Comparison of ENCODE assay signal across 7 cellular contexts in the genomic region with DNA sequence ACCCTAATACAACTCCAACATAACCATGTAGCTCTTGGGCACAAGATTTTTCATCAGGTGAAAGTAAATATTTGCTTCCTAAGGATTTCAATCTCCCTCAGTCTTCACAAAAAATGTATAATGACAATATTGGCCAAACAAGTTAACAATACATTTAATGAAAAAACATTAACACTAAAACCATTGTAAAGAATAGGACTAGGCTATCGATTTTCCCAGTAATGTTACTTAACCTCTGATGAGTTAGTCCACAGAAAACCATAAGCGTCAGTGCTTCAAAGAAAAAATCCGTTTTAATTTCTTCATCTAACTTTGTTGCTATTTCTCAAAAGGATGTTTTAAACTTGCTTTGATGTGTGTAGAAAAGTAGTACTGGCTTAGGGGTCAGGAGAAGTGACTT. TPM values are rescaled to one million over a fixed set of nuclear protein-coding genes. Genes with fewer than 3 reads are reported as not detected.
DNase-seq lines count a peak whose midpoint lies in the region; ATAC-seq lines count a peak whose summit lies in the region.

No MANE protein-coding gene starts in this region.

- H3K4me3 Mint-ChIP-seq in activated CD4-positive, alpha-beta memory T cell treated with anti-CD3 and anti-CD28 coated beads, Interleukin-2, amount 10 ng/mL, durations not matched to agents 7 days and 5 days = peak overlapping the region; percentile 97
- H3K4me3 Mint-ChIP-seq in stimulated activated effector memory CD8-positive, alpha-beta T cell treated with anti-CD3 and anti-CD28 coated beads, Interleukin-12 subunit alpha, Interleukin-12 subunit beta, amount 100 ng/mL, for 72 hours = peak overlapping the region; percentile 94

- H3K27ac Mint-ChIP-seq in activated CD4-positive, alpha-beta memory T cell treated with anti-CD3 and anti-CD28 coated beads, Interleukin-2, amount 10 ng/mL, durations not matched to agents 7 days and 5 days = peak overlapping the region; percentile 99
- peak overlapping the region; percentile 97 for H3K27ac Mint-ChIP-seq in stimulated activated effector memory CD8-positive, alpha-beta T cell treated with anti-CD3 and anti-CD28 coated beads, Interleukin-12 subunit alpha, Interleukin-12 subunit beta, amount 100 ng/mL, for 72 hours

- H3K4me3 ChIP-seq in HUES64 (ENCODE audit: low read length) (peak overlapping the region; percentile 73), iPS-20b (ENCODE audit: low read length) (peak overlapping the region; percentile 96)

- H3K27ac ChIP-seq in HUES64 (ENCODE audit: low read depth, low read length) (no peak overlapping the region), iPS-20b (ENCODE audit: low read length) (no peak overlapping the region)

- H3K4me1 ChIP-seq in HUES64 (ENCODE audit: insufficient read depth, low read length) = no peaks in the 10 kb centered on the region; the same call in 1 of the 2 replicates
- peaks cover 5% of the 10 kb centered on the region; the same call in 1 of the 2 replicates for H3K4me1 ChIP-seq in iPS-20b (ENCODE audit: insufficient read depth, low read length)

- H3K9me3 ChIP-seq in HUES64 (ENCODE audit: insufficient read depth, low read depth, low read length) (no peaks in the 10 kb centered on the region), iPS-20b (ENCODE audit: insufficient read depth, low read depth, low read length) (no peaks in the 10 kb centered on the region)

- no peaks in the 10 kb centered on the region for H3K27me3 ChIP-seq in HUES64 (ENCODE audit: insufficient read depth, low read length)
- no peaks in the 10 kb centered on the region for H3K27me3 ChIP-seq in iPS-20b (ENCODE audit: insufficient read depth, low read length)

- no peaks in the 10 kb centered on the region for H3K9me3 Mint-ChIP-seq in activated CD4-positive, alpha-beta memory T cell treated with anti-CD3 and anti-CD28 coated beads, Interleukin-2, amount 10 ng/mL, durations not matched to agents 7 days and 5 days
- no peaks in the 10 kb centered on the region for H3K9me3 Mint-ChIP-seq in stimulated activated effector memory CD8-positive, alpha-beta T cell treated with anti-CD3 and anti-CD28 coated beads, Interleukin-12 subunit alpha, Interleukin-12 subunit beta, amount 100 ng/mL, for 72 hours

- WGBS in HUES64 = 78% methylated on average over 3 of the region's 3 CpGs

- peaks cover 26% of the 10 kb centered on the region for H3K36me3 ChIP-seq in HUES64 (ENCODE audit: insufficient read depth, low read length)
- H3K36me3 ChIP-seq in iPS-20b (ENCODE audit: insufficient read depth, low read depth, low read length) = peaks cover 19% of the 10 kb centered on the region

- H3K27me3 Mint-ChIP-seq in activated CD4-positive, alpha-beta memory T cell treated with anti-CD3 and anti-CD28 coated beads, Interleukin-2, amount 10 ng/mL, durations not matched to agents 7 days and 5 days = no peaks in the 10 kb centered on the region

- H3K36me3 Mint-ChIP-seq in activated CD4-positive, alpha-beta memory T cell treated with anti-CD3 and anti-CD28 coated beads, Interleukin-2, amount 10 ng/mL, durations not matched to agents 7 days and 5 days (ENCODE audit: low read depth) = peaks cover 47% of the 10 kb centered on the region
- peaks cover 18% of the 10 kb centered on the region for H3K36me3 Mint-ChIP-seq in stimulated activated effector memory CD8-positive, alpha-beta T cell treated with anti-CD3 and anti-CD28 coated beads, Interleukin-12 subunit alpha, Interleukin-12 subunit beta, amount 100 ng/mL, for 72 hours

- peak overlapping the region; percentile 94 for H3K9ac ChIP-seq in HUES64 (ENCODE audit: low read depth, low read length)
- H3K9ac ChIP-seq in iPS-20b (ENCODE audit: low read depth, low read length) = peak overlapping the region; percentile 86; the same call in 1 of the 2 replicates

- no peak for ATAC-seq in stimulated activated effector memory CD8-positive, alpha-beta T cell treated with anti-CD3 and anti-CD28 coated beads, Interleukin-12 subunit alpha, Interleukin-12 subunit beta, amount 100 ng/mL, for 72 hours
- ATAC-seq in GM21360 (IDR thresholded peaks at IDR 0.05; ENCODE audit: unreplicated experiment) (no peak), HG03460 (IDR thresholded peaks at IDR 0.05; ENCODE audit: unreplicated experiment) (no peak)

- no peak for DNase-seq in activated CD4-positive, alpha-beta memory T cell treated with anti-CD3 and anti-CD28 coated beads, Interleukin-2, amount 10 ng/mL, durations not matched to agents 7 days and 5 days
- DNase-seq in stimulated activated effector memory CD8-positive, alpha-beta T cell treated with anti-CD3 and anti-CD28 coated beads, Interleukin-12 subunit alpha, Interleukin-12 subunit beta, amount 100 ng/mL, for 72 hours (ENCODE audit: low spot score in 2 of 2) = no peak
- no peak for DNase-seq in NCI-H510A (lab: John Stamatoyannopoulos, UW)

- CTCF ChIA-PET in activated CD4-positive, alpha-beta memory T cell treated with anti-CD3 and anti-CD28 coated beads, Interleukin-2, amount 10 ng/mL, durations not matched to agents 7 days and 5 days (lab: Charles Lee) = no interaction called here

- POLR2A ChIA-PET in activated CD4-positive, alpha-beta memory T cell treated with anti-CD3 and anti-CD28 coated beads, Interleukin-2, amount 10 ng/mL, durations not matched to agents 7 days and 5 days (lab: Charles Lee) = interaction anchor here (0.6 to 1.1 kb wide), 2 partner anchors 94 to 146 kb away, joined by 3 read pairs; partner anchors contain the start of gene BMS1

- peaks cover 54% of the 10 kb centered on the region for H3K4me1 Mint-ChIP-seq in activated CD4-positive, alpha-beta memory T cell treated with anti-CD3 and anti-CD28 coated beads, Interleukin-2, amount 10 ng/mL, durations not matched to agents 7 days and 5 days
- peaks cover 23% of the 10 kb centered on the region for H3K4me1 Mint-ChIP-seq in stimulated activated effector memory CD8-positive, alpha-beta T cell treated with anti-CD3 and anti-CD28 coated beads, Interleukin-12 subunit alpha, Interleukin-12 subunit beta, amount 100 ng/mL, for 72 hours

RNA-seq across cellular contexts. Expression of gene ZNF33B, which starts 1.2 kb away (rescaled TPM):
- polyA plus RNA-seq in HUES64 (2013, experiment 1 of 2) = 13.2 TPM
- polyA plus RNA-seq in HUES64 (2013, experiment 2 of 2) = 14.5 TPM
- 10 to 100 TPM; 19.9 to 23.8 TPM for total RNA-seq in activated CD4-positive, alpha-beta memory T cell treated with anti-CD3 and anti-CD28 coated beads, Interleukin-2, amount 10 ng/mL, durations not matched to agents 7 days and 5 days
